In genomic region chr17:47970725-47971511, GRCh38 we compare ENCODE assay signal across 8 cellular contexts. TPM values are rescaled to one million over a fixed set of nuclear protein-coding genes. Genes with fewer than 3 reads are reported as not detected.
DNase-seq lines count a peak whose midpoint lies in the region; ATAC-seq and TF ChIP-seq lines count a peak whose summit lies in the region.

TSS of gene CDK5RAP3 (plus strand) at chr17:47971113. CDS start at chr17:47971147, 34 bp downstream.

- H3K36me3 ChIP-seq in right atrium auricular region = peaks cover 24% of the 10 kb centered on the region
- H3K36me3 ChIP-seq in vagina = peaks cover 0 to 24% of the 10 kb centered on the region in 2 donors

- peak in 1 of 2 donors; percentile 24 for TF ChIP-seq POLR2A in vagina (IDR thresholded peaks at IDR 0.05)

- H3K9me3 ChIP-seq in right atrium auricular region (no peaks in the 10 kb centered on the region), vagina (no peaks in the 10 kb centered on the region)

- H3K4me1 ChIP-seq in right atrium auricular region (peaks cover 0 to 19% of the 10 kb centered on the region in 2 donors), vagina (peaks cover 42% of the 10 kb centered on the region)

- ATAC-seq in HG02885 (IDR thresholded peaks at IDR 0.05; ENCODE audit: poor library complexity, unreplicated experiment) = peak; percentile 98

- in situ Hi-C loops in GM13977 (cut with MboI; ENCODE audit: low pct_unique_long_range_greater_than_20kb, low sequenced_read_pairs, unreplicated experiment) = no loop called here

- intact Hi-C loops in vagina (cut with DNase I) = no loop called here

- peak; percentile 97 for DNase-seq in GM13977 (ENCODE audit: low spot score)
- DNase-seq in NCI-H1694 treated with DMSO at 0.1 percent for 48 hours (lab: John Stamatoyannopoulos, UW) = peak; percentile 99
- peak; percentile 96 to 99 (median 97) for DNase-seq in T-helper 2 cell
- DNase-seq in anterior cingulate cortex (lab: John Stamatoyannopoulos, UW) = peak; percentile 78 to 100 (median 99)
- peak; percentile 100 for DNase-seq in right atrium auricular region (ENCODE audit: low spot score)
- peak; percentile 96 for DNase-seq in pulmonary artery endothelial cell (ENCODE audit: low read depth, low spot score)
- DNase-seq in vagina (ENCODE audit: extremely low spot score in 2 of 2) = peak; percentile 99 to 100

- H3K4me3 ChIP-seq in right atrium auricular region (peak within 1 kb of the TSS; percentile 63 to 95), vagina (peak within 1 kb of the TSS; percentile 80 to 84)

- TF ChIP-seq CTCF in GM13977 (IDR thresholded peaks at IDR 0.05; ENCODE audit: extremely low read depth, insufficient read depth, missing control alignments) = peak; percentile 88
- TF ChIP-seq CTCF in right atrium auricular region (IDR thresholded peaks at IDR 0.05) = peak; percentile 93 to 95
- peak; percentile 85 to 95 (median 89) for TF ChIP-seq CTCF in vagina (IDR thresholded peaks at IDR 0.05)

- H3K27ac ChIP-seq in right atrium auricular region = peak within 1 kb of the TSS; percentile 68 to 85
- peak within 1 kb of the TSS; percentile 65 for H3K27ac ChIP-seq in vagina

- H3K27me3 ChIP-seq in right atrium auricular region (no peaks in the 10 kb centered on the region), vagina (no peaks in the 10 kb centered on the region)

RNA-seq across cellular contexts. Expression of gene CDK5RAP3, which starts in this region (rescaled TPM):
- total RNA-seq in right atrium auricular region (10 to 100 TPM; 37.9 to 45.4 TPM), pulmonary artery endothelial cell (68.2 and 75.8 TPM in 2 replicates), vagina (144 TPM)

Comparison
In these comparisons a context has a peak if more than half of its experiments do, and no peak if none do; other contexts are left out.
1. Peak in every context shown above with its lines: DNase-seq, ATAC-seq, H3K4me3 ChIP-seq and H3K27ac ChIP-seq.